10 cellular contexts compared by ENCODE assay signal in the genomic region with DNA sequence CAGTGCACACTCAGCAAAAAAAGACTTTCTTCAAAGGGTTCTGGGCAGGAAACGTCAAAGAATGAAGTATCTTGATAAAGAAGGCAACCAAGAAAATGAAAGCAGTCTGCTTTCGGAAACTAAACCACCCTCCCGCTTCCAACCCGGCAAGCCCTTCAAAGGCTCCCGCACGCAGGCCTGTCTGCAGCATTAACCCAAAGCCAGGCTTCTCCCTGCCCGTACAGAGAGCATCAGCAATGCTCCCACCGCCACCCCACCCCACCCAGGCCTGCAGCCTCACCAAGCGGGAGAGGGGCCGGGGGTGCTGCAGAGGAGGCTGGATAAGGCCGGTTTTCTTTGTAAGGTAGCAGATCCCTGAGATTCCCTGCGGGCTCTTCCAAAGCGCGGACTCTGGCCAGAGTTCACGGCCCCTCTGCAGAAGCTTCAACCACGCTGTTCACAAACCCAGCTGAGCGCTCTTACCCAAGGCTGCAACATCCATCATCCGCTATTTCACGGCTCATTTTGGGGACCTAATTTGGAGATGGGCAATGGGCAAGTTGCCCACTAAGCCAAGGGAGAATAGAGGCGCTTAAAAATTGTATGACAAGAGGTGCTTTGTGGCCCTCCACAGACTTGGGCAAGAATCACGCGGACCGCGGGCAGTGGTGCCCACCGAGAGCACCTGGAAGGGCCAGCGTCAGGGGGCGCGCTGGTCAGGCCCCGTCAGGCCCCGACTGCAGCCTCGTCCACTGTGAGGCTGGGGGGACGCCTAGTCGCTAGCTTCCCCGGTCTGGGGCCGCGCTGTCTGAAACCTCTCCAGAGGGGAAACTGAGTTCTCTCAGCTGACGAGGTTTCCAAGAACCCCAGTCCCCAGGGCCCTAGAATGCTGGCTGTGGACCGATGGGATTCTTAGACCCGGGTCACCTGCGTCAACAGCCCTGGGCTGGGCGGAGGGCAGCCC.
A peak's percentile ranks its signal among the peaks of the same experiment; 100 is the strongest.
DNase-seq lines count a peak whose midpoint lies in the region; ATAC-seq, FAIRE-seq and TF ChIP-seq lines count a peak whose summit lies in the region.
"Had no signal": no experiment of that assay in that cellular context is flagged by ENCODE, and none has a peak within 500 bp of the region (broad histone marks: within the 10 kb centered on the region; RNA-seq: fewer than 3 reads in every experiment).

No MANE protein-coding gene starts in this region.

- H3K9me3 ChIP-seq in MM.1S (replicated peaks; ENCODE audit: insufficient read depth, low read length) (no peaks in the 10 kb centered on the region), psoas muscle (no peaks in the 10 kb centered on the region)

- H3K4me3 ChIP-seq in MM.1S (ENCODE audit: low read length) (no peak overlapping the region), psoas muscle (no peak overlapping the region)

- no peaks in the 10 kb centered on the region for H3K36me3 Mint-ChIP-seq in activated naive CD4-positive, alpha-beta T cell treated with anti-CD3 and anti-CD28 coated beads for 36 hours (ENCODE audit: low read depth)

- no peaks in the 10 kb centered on the region for H3K9me2 ChIP-seq in MM.1S (replicated peaks; ENCODE audit: insufficient read depth, low read length)

- 83 to 86% (median 84%) methylated on average over 39 to 41 of the region's 41 CpGs for WGBS in psoas muscle, 3 donors

- no peaks in the 10 kb centered on the region for H3K36me3 ChIP-seq in MM.1S (replicated peaks; ENCODE audit: insufficient read depth, low read length)
- H3K36me3 ChIP-seq in psoas muscle (ENCODE audit: insufficient read depth in 1 of 2, low read depth in 1 of 2) = no peaks in the 10 kb centered on the region

- H4K20me1 ChIP-seq in MM.1S (ENCODE audit: insufficient read depth, low read length) = no peaks in the 10 kb centered on the region

- peak overlapping the region; percentile 51 for H3K4me3 Mint-ChIP-seq in activated naive CD4-positive, alpha-beta T cell treated with anti-CD3 and anti-CD28 coated beads for 36 hours

- no peaks in the 10 kb centered on the region for H3K9me3 Mint-ChIP-seq in activated naive CD4-positive, alpha-beta T cell treated with anti-CD3 and anti-CD28 coated beads for 36 hours

- peaks cover 11% of the 10 kb centered on the region; the same call in 1 of the 2 replicates for H3F3A ChIP-seq in MM.1S (ENCODE audit: insufficient read depth, low read length)

- CTCF ChIA-PET in activated naive CD4-positive, alpha-beta T cell treated with anti-CD3 and anti-CD28 coated beads for 36 hours (lab: Charles Lee) = no interaction called here

- intact Hi-C loops in activated naive CD4-positive, alpha-beta T cell treated with anti-CD3 and anti-CD28 coated beads for 36 hours (cut with micrococcal nuclease) = loop anchor here (1.0 to 2.0 kb wide), 5 partner anchors 19 to 224 kb away; no protein-coding TSS in a partner anchor
- intact Hi-C loops in sciatic nerve (cut with DNase I) = no loop called here
- intact Hi-C loops in psoas muscle (cut with DNase I) = no loop called here

- FAIRE-seq in GM18507 (lab: Jason Lieb, UNC) = peak; percentile 70
- FAIRE-seq: colon had no signal

- H3K4me1 Mint-ChIP-seq in activated naive CD4-positive, alpha-beta T cell treated with anti-CD3 and anti-CD28 coated beads for 36 hours (ENCODE audit: low read depth) = peaks cover 18% of the 10 kb centered on the region

- peaks cover 14% of the 10 kb centered on the region for H3K4me1 ChIP-seq in MM.1S (ENCODE audit: low read length)
- H3K4me1 ChIP-seq in psoas muscle = no peaks in the 10 kb centered on the region

- ATAC-seq in sciatic nerve (peak; percentile 44), GM21360 (IDR thresholded peaks at IDR 0.05; ENCODE audit: unreplicated experiment) (no peak), GM19351 (IDR thresholded peaks at IDR 0.05; ENCODE audit: unreplicated experiment) (no peak), psoas muscle (no peak)

- H3K79me2 ChIP-seq in MM.1S (ENCODE audit: low read length) = no peaks in the 10 kb centered on the region

- peaks cover 18% of the 10 kb centered on the region for H3K27me3 Mint-ChIP-seq in activated naive CD4-positive, alpha-beta T cell treated with anti-CD3 and anti-CD28 coated beads for 36 hours (ENCODE audit: low read depth)

- H2AFZ ChIP-seq in MM.1S (ENCODE audit: low read length) = no peak overlapping the region

- H3K27me3 ChIP-seq in MM.1S (replicated peaks; ENCODE audit: insufficient read depth, low read length) (peaks cover 31% of the 10 kb centered on the region), psoas muscle (ENCODE audit: insufficient read depth in 3 of 3, low read length in 2 of 3) (peaks cover 0 to 37% (median 2%) of the 10 kb centered on the region in 3 donors)

- no peak for DNase-seq in GM18507 (ENCODE audit: extremely low spot score, insufficient read length, low read depth)
- peak; percentile 95 for DNase-seq in MM.1S
- peak; percentile 71 for DNase-seq in activated naive CD4-positive, alpha-beta T cell treated with anti-CD3 and anti-CD28 coated beads for 36 hours
- DNase-seq in sciatic nerve (ENCODE audit: low spot score) = peak; percentile 54
- DNase-seq in NCI-H187 (lab: John Stamatoyannopoulos, UW) = no peak
- DNase-seq in psoas muscle = no peak
- DNase-seq: NCI-H524 treated with DMSO at 0.1 percent for 48 hours had no signal

- H3K9ac ChIP-seq in MM.1S (ENCODE audit: low read length) = no peak overlapping the region

- H3K27ac ChIP-seq in MM.1S (ENCODE audit: low read length) (no peak overlapping the region), psoas muscle (no peak overlapping the region)

- H3K27ac Mint-ChIP-seq in activated naive CD4-positive, alpha-beta T cell treated with anti-CD3 and anti-CD28 coated beads for 36 hours = no peak overlapping the region

- TF ChIP-seq CTCF in MM.1S (IDR thresholded peaks at IDR 0.05; ENCODE audit: low read length) (no peak), psoas muscle (IDR thresholded peaks at IDR 0.05) (no peak)

- H3K4me2 ChIP-seq in MM.1S (ENCODE audit: low read depth, low read length) = peak overlapping the region; percentile 63

Comparison
In these comparisons a context has a peak if more than half of its experiments do, and no peak if none do; other contexts are left out.
1. DNase-seq: peak in MM.1S (single experiment), activated naive CD4-positive, alpha-beta T cell treated with anti-CD3 and anti-CD28 coated beads for 36 hours (single experiment) and sciatic nerve (single experiment); none in GM18507 (single experiment), NCI-H187 (0 of 2) and psoas muscle (0 of 2).